In genomic region chr22:43888740-43889139, GRCh38 we compare ENCODE assay signal across 31 cellular contexts. TPM values are rescaled to one million over a fixed set of nuclear protein-coding genes. Genes with fewer than 3 reads are reported as not detected.
"Had no signal": no experiment of that assay in that cellular context is flagged by ENCODE, and none has a peak within 500 bp of the region (broad histone marks: within the 10 kb centered on the region; RNA-seq: fewer than 3 reads in every experiment).

No MANE protein-coding gene starts in this region.

- H2AFZ ChIP-seq: PC-9 had no signal

- H3K36me3 ChIP-seq: brain microvascular endothelial cell had no signal

- H3K27ac ChIP-seq: brain microvascular endothelial cell, KMS-11, PC-9 had no signal

- ATAC-seq: activated CD4-positive, alpha-beta T cell treated with anti-CD3 and anti-CD28 coated beads for 36 hours; activated CD4-positive, CD25-positive, alpha-beta regulatory T cell treated with anti-CD3 and anti-CD28 coated beads, Interleukin-2, amount 50 U/mL, for 24 hours; activated CD8-positive, alpha-beta T cell treated with anti-CD3 and anti-CD28 coated beads, Interleukin-2, amount 10 ng/mL, durations not matched to agents 7 days and 5 days; activated naive CD8-positive, alpha-beta T cell treated with anti-CD3 and anti-CD28 coated beads, Interleukin-2, amount 50 U/mL, for 24 hours; WTC11 had no signal

- H3K4me3 ChIP-seq: PC-9 had no signal

- H3K9ac ChIP-seq: KMS-11 had no signal

- H3K4me2 ChIP-seq: KMS-11, PC-9 had no signal

- DNase-seq: activated CD4-positive, alpha-beta T cell treated with anti-CD3 and anti-CD28 coated beads for 36 hours; activated CD4-positive, alpha-beta T cell treated with anti-CD3 and anti-CD28 coated beads, Interleukin-2, amount 10 ng/mL, durations not matched to agents 7 days and 5 days; activated CD4-positive, alpha-beta T cell treated with anti-CD3 and anti-CD28 coated beads, Interleukin-2, amount 50 U/mL, for 48 hours; activated CD8-positive, alpha-beta T cell treated with anti-CD3 and anti-CD28 coated beads, Interleukin-2, amount 10 ng/mL, durations not matched to agents 7 days and 5 days; activated naive CD4-positive, alpha-beta T cell treated with anti-CD3 and anti-CD28 coated beads, Interleukin-2, amount 10 ng/mL, durations not matched to agents 7 days and 5 days; activated naive CD8-positive, alpha-beta T cell treated with anti-CD3 and anti-CD28 coated beads, Interleukin-2, amount 50 U/mL, for 24 hours; activated T-cell treated with anti-CD3 and anti-CD28 coated beads, Interleukin-2, amount 50 U/mL, for 24 hours; anterior cingulate cortex; brain microvascular endothelial cell; MM.1S; MV-4-11; NCI-H1092; NCI-H1417; NCI-H146; NCI-H187; NCI-H2029 treated with DMSO at 0.1 percent for 48 hours; NCI-H2107; NCI-H2171; NCI-H510A; NCI-H526; NCI-H748 treated with DMSO at 0.1 percent for 48 hours; NK-92 treated with Interleukin-12 subunit alpha and Interleukin-12 subunit beta, amount 100 ng/mL, for 24 hours; PC-9; Right ventricle myocardium superior; SW 1271; T-helper 1 cell had no signal

RNA-seq across cellular contexts. Expression of gene PNPLA5, which starts 3.1 kb away (rescaled TPM):
- total RNA-seq: activated CD4-positive, alpha-beta T cell treated with anti-CD3 and anti-CD28 coated beads for 36 hours; activated CD4-positive, alpha-beta T cell treated with anti-CD3 and anti-CD28 coated beads, Interleukin-2, amount 10 ng/mL, durations not matched to agents 7 days and 5 days; activated CD8-positive, alpha-beta T cell treated with anti-CD3 and anti-CD28 coated beads, Interleukin-2, amount 10 ng/mL, durations not matched to agents 7 days and 5 days; activated T-helper 2 cell treated with anti-CD3 and anti-CD28 coated beads, Interferon-gamma antibody, Interleukin-2, Interleukin-4, amounts not matched to agents 10 μg/mL and 5 μg/mL and 100 μg/mL, durations not matched to agents 14 hours and 24 hours and 36 hours; PC-9; Right ventricle myocardium superior had no signal

RNA-seq across cellular contexts. Expression of gene SULT4A1, which starts 26.4 kb away (rescaled TPM):
- total RNA-seq: activated CD4-positive, alpha-beta T cell treated with anti-CD3 and anti-CD28 coated beads, Interleukin-2, amount 10 ng/mL, durations not matched to agents 7 days and 5 days; activated CD8-positive, alpha-beta T cell treated with anti-CD3 and anti-CD28 coated beads, Interleukin-2, amount 10 ng/mL, durations not matched to agents 7 days and 5 days; activated T-helper 2 cell treated with anti-CD3 and anti-CD28 coated beads, Interferon-gamma antibody, Interleukin-2, Interleukin-4, amounts not matched to agents 10 μg/mL and 5 μg/mL and 100 μg/mL, durations not matched to agents 14 hours and 24 hours and 36 hours; OCI-LY7 had no signal

RNA-seq across cellular contexts. Expression of gene PNPLA3, which starts 34.9 kb away (rescaled TPM):
- total RNA-seq: activated CD4-positive, alpha-beta T cell treated with anti-CD3 and anti-CD28 coated beads, Interleukin-2, amount 10 ng/mL, durations not matched to agents 7 days and 5 days; OCI-LY7 had no signal
